In the genomic region with DNA sequence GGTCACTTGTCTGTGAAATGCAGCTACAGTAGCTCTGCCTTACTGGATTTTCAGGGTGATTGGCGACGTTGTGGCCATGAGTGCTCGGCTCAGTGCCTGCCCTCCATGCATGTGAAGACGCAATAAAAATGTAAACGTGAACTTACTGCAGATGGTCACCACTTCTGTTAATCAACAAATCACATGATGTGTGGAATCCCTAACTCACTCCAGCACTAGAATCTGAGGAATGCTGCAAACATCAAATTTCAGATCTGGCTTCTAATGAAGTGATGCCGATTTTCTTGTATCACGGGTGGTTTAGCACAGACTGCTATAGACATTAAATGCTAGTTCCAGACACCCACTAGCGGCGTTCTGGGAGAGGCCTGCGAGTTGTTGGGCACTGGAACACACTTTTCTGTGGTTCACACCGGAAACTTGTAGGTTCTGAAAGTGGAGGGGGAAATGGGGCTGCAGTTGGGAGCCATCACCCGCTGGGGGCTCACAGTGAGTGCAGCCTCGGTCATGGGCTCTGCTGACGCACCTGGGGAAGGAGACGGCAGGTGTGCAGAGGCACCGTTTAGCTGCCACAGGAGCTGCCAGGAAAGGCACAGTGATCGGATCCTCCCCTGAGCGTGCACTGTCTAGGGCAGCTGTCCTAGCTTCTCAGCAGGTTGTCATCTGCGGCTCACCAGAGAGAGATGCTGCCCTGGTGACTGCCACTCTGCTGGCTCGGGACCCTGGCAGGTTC, we compare ENCODE assay signal across 1 cellular context.
TF ChIP-seq lines count a peak whose summit lies in the region.

No MANE protein-coding gene starts in this region.

TF ChIP-seq in liver, 16 proteins besides CTCF, POLR2A, EP300 and RAD21 (continued from another document):
- no peak for TF ChIP-seq GABPA (IDR thresholded peaks at IDR 0.05 in 1 of 2, conservative IDR thresholded peaks at IDR 0.05 in 1 of 2)
- no peak for TF ChIP-seq TAF1 (conservative IDR thresholded peaks at IDR 0.05)
- TF ChIP-seq RXRA (IDR thresholded peaks at IDR 0.05): no peak
- no peak for TF ChIP-seq HNF4G (IDR thresholded peaks at IDR 0.05)
- TF ChIP-seq FOXA2 (IDR thresholded peaks at IDR 0.05): no peak
- no peak for TF ChIP-seq FOXA1 (IDR thresholded peaks at IDR 0.05)
- TF ChIP-seq HNF4A (conservative IDR thresholded peaks at IDR 0.05): no peak
- no peak for TF ChIP-seq EGR1 (IDR thresholded peaks at IDR 0.05; ENCODE audit: low read depth in 2 of 2)
- no peak for TF ChIP-seq SP1 (IDR thresholded peaks at IDR 0.05)
